Comparison of ENCODE assay signal across 10 cellular contexts in the genomic region with DNA sequence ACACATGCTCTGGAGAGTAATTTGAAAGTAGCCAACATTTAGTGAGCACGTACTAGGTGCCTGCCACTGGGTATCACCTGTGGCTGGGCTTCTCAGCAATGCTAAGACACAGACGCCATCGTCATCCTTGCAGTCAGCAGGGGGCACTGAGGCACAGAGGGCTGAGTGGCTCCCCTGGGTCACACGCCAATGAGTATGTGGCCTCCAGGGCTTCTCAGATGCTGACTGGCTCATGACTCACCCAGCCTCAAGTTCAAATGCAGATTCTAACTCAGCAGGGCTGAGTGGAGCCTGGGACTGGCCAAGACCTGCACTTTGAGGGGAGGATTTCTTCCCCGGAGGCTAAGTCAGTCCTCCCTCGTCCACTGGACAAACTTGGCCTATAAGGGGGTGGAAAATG.
DNase-seq lines count a peak whose midpoint lies in the region; ATAC-seq, FAIRE-seq and TF ChIP-seq lines count a peak whose summit lies in the region.
"Had no signal": no experiment of that assay in that cellular context is flagged by ENCODE, and none has a peak within 500 bp of the region (broad histone marks: within the 10 kb centered on the region; RNA-seq: fewer than 3 reads in every experiment).

No MANE protein-coding gene starts in this region.

- H2AFZ ChIP-seq in GM23338: no peak overlapping the region
- no peak overlapping the region for H2AFZ ChIP-seq in H1 (ENCODE audit: low read length)

- no peaks in the 10 kb centered on the region for H3K36me3 ChIP-seq in GM23338 (ENCODE audit: insufficient read depth)
- no peaks in the 10 kb centered on the region for H3K36me3 ChIP-seq in RWPE2 (ENCODE audit: low read depth)
- no peaks in the 10 kb centered on the region for H3K36me3 ChIP-seq in H1 (ENCODE audit: control insufficient read depth in 2 of 4, insufficient read depth in 4 of 4, low read length in 3 of 4)
- no peaks in the 10 kb centered on the region for H3K36me3 ChIP-seq in gastroesophageal sphincter

- H2BK20ac ChIP-seq in H1 (ENCODE audit: low read length): no peak overlapping the region

- H3F3A ChIP-seq in GM23338 (replicated peaks; ENCODE audit: low read depth): no peaks in the 10 kb centered on the region

- no peaks in the 10 kb centered on the region for H3K79me1 ChIP-seq in H1 (ENCODE audit: low read depth, low read length)

- no peak overlapping the region for H3K4me3 ChIP-seq in GM23338
- H3K4me3 ChIP-seq in RWPE2 (ENCODE audit: severe bottlenecking): no peak overlapping the region
- H3K4me3 ChIP-seq in H1 (ENCODE audit: extremely low read depth in 1 of 4, insufficient read depth in 2 of 4, low read depth in 3 of 4, low read length in 4 of 4): no peak overlapping the region
- no peak overlapping the region for H3K4me3 ChIP-seq in gastroesophageal sphincter

- no peak overlapping the region for H4K5ac ChIP-seq in H1 (ENCODE audit: insufficient read length, low read depth, low read length)

- no peak overlapping the region for H2BK12ac ChIP-seq in H1 (ENCODE audit: low read depth, low read length)

- TF ChIP-seq POLR2A in H1 (IDR thresholded peaks at IDR 0.05; ENCODE audit: control extremely low read depth in 1 of 2, low read depth in 2 of 2, low read length in 2 of 2) (no peak), gastroesophageal sphincter (IDR thresholded peaks at IDR 0.05) (no peak)

- H3K4me3 Mint-ChIP-seq in GM23338: no peak overlapping the region
- H3K4me3 Mint-ChIP-seq: dendritic cell treated with granulocyte-macrophage colony-stimulating factor and Interleukin-4, amounts not matched to agents 40 ng/mL and 50 ng/mL, for 4 days had no signal

- H2BK5ac ChIP-seq in H1 (ENCODE audit: low read depth, low read length): no peak overlapping the region

- 59% methylated on average over 6 of the region's 6 CpGs; no CpG with 5 or more reads in 1 of the 2 experiments for WGBS in H1 (ENCODE audit: extremely low coverage in 1 of 2, insufficient coverage in 1 of 2, insufficient read length in 1 of 2, insufficient replicate concordance in 2 of 2, low coverage in 1 of 2, low lambda C conversion rate in 2 of 2, missing lambda C conversion rate in 1 of 2), 2 experiments
- WGBS in gastroesophageal sphincter (ENCODE audit: low coverage in 1 of 2), 2 donors: 60 to 90% methylated on average over 1 to 2 of the region's 6 CpGs

- no peak overlapping the region for H3K9ac ChIP-seq in H1 (replicated peaks in 1 of 4; ENCODE audit: extremely low read depth in 1 of 4, low read depth in 3 of 4, low read length in 3 of 4)

- no peak overlapping the region for H3K56ac ChIP-seq in H1 (replicated peaks; ENCODE audit: insufficient read length, low read depth, low read length)

- H4K8ac ChIP-seq in H1 (ENCODE audit: extremely low read depth, insufficient read depth, low read length): no peak overlapping the region

- H3K18ac ChIP-seq in H1 (ENCODE audit: extremely low read depth, low read length): no peak overlapping the region

- H3K27ac ChIP-seq in GM23338 (ENCODE audit: low read depth) (no peak overlapping the region), RWPE2 (ENCODE audit: poor library complexity, severe bottlenecking) (no peak overlapping the region), H1 (ENCODE audit: low read depth, low read length) (no peak overlapping the region), gastroesophageal sphincter (no peak overlapping the region)

- no peak overlapping the region for H3K14ac ChIP-seq in H1 (ENCODE audit: insufficient read length)

- DNase-seq in GM23338 (ENCODE audit: low spot score): peak; percentile 67
- DNase-seq in RWPE2 (ENCODE audit: low spot score): peak; percentile 83
- DNase-seq in H1 (ENCODE audit: low read depth in 1 of 2, low spot score in 2 of 2): peak in 1 of 2 experiments; percentile 80
- DNase-seq in stimulated activated CD4-positive, alpha-beta T cell treated with anti-CD3 and anti-CD28 coated beads, Interleukin-1b, Interleukin-23, amount 100 ng/mL, for 24 hours (ENCODE audit: low read depth in 4 of 4, low spot score in 1 of 4): peak in 3 of 4 experiments; percentile 15 to 48 (median 15)

- no peak overlapping the region for H3K4me2 ChIP-seq in GM23338
- H3K4me2 ChIP-seq in H1 (ENCODE audit: insufficient read depth in 1 of 2, low read depth in 2 of 2, low read length in 2 of 2): peak overlapping the region in 1 of 2 experiments; percentile 12; a peak in 1 of 4 replicates

- no peak for TF ChIP-seq RAD21 in H1 (IDR thresholded peaks at IDR 0.05 in 1 of 2, conservative IDR thresholded peaks at IDR 0.05 in 1 of 2; ENCODE audit: low read depth in 2 of 2, low read length in 2 of 2)

- CTCF ChIA-PET in H1 (lab: Charles Lee; ENCODE audit: partially characterized antibody): no interaction called here

- no peaks in the 10 kb centered on the region for H3K27me3 ChIP-seq in GM23338 (ENCODE audit: insufficient read depth)
- no peaks in the 10 kb centered on the region for H3K27me3 ChIP-seq in RWPE2 (ENCODE audit: insufficient read depth, poor library complexity, severe bottlenecking)
- peaks cover 0 to 3% (median 0%) of the 10 kb centered on the region in 4 experiments; a peak in 1 of 7 replicates for H3K27me3 ChIP-seq in H1 (replicated peaks in 1 of 4; ENCODE audit: control insufficient read depth in 3 of 4, extremely low read depth in 1 of 4, insufficient read depth in 3 of 4, low read length in 3 of 4)
- H3K27me3 ChIP-seq in gastroesophageal sphincter: peaks cover 88% of the 10 kb centered on the region

- H4K91ac ChIP-seq in H1 (replicated peaks; ENCODE audit: insufficient read length, low read length): no peak overlapping the region

- H2BK120ac ChIP-seq in H1 (replicated peaks; ENCODE audit: low read depth, low read length): no peak overlapping the region

- FAIRE-seq in H1 (lab: Jason Lieb, UNC): no peak

- no peaks in the 10 kb centered on the region for H4K20me1 ChIP-seq in GM23338 (replicated peaks; ENCODE audit: insufficient read depth)
- H4K20me1 ChIP-seq in H1 (replicated peaks in 1 of 2; ENCODE audit: control insufficient read depth in 1 of 2, insufficient read depth in 2 of 2, low read length in 2 of 2): no peaks in the 10 kb centered on the region

- H3K9me3 Mint-ChIP-seq in GM23338: no peaks in the 10 kb centered on the region; the same call in 2 of the 3 replicates
- H3K9me3 Mint-ChIP-seq: dendritic cell treated with granulocyte-macrophage colony-stimulating factor and Interleukin-4, amounts not matched to agents 40 ng/mL and 50 ng/mL, for 4 days had no signal

- peaks cover 49% of the 10 kb centered on the region for H3K4me1 ChIP-seq in GM23338 (ENCODE audit: insufficient read depth)
- peaks cover 6% of the 10 kb centered on the region for H3K4me1 ChIP-seq in RWPE2 (ENCODE audit: insufficient read depth, poor library complexity, severe bottlenecking)
- H3K4me1 ChIP-seq in H1 (replicated peaks in 1 of 4; ENCODE audit: control insufficient read depth in 3 of 4, insufficient read depth in 4 of 4, low read length in 3 of 4): peaks cover 14 to 30% (median 18%) of the 10 kb centered on the region in 4 experiments
- H3K4me1 ChIP-seq in gastroesophageal sphincter: no peaks in the 10 kb centered on the region

- no peaks in the 10 kb centered on the region for H3K79me2 ChIP-seq in GM23338 (replicated peaks; ENCODE audit: insufficient read depth)
- H3K79me2 ChIP-seq in H1 (ENCODE audit: control insufficient read depth in 1 of 2, insufficient read depth in 2 of 2, low read length in 2 of 2): no peaks in the 10 kb centered on the region

- peak overlapping the region; percentile 12; the same call in 1 of the 2 replicates for H3K27ac Mint-ChIP-seq in GM23338
- H3K27ac Mint-ChIP-seq: dendritic cell treated with granulocyte-macrophage colony-stimulating factor and Interleukin-4, amounts not matched to agents 40 ng/mL and 50 ng/mL, for 4 days; IgD-negative memory B cell had no signal

- H3K9me2 ChIP-seq in GM23338 (ENCODE audit: insufficient read depth): no peaks in the 10 kb centered on the region

- H3K27me3 Mint-ChIP-seq in GM23338 (ENCODE audit: insufficient read depth, low read depth, poor library complexity): peaks cover 10% of the 10 kb centered on the region

- H3K23me2 ChIP-seq in H1 (ENCODE audit: low read depth, low read length): no peaks in the 10 kb centered on the region

- TF ChIP-seq CTCF in GM23338 (conservative IDR thresholded peaks at IDR 0.05; ENCODE audit: low read depth in 2 of 2): peak in 1 of 2 experiments; percentile 54; a peak in 2 of 4 replicates
- TF ChIP-seq CTCF in RWPE2 (IDR thresholded peaks at IDR 0.05; ENCODE audit: poor library complexity, severe bottlenecking): peak; percentile 51
- no peak for TF ChIP-seq CTCF in H1 (IDR thresholded peaks at IDR 0.05; ENCODE audit: control extremely low read depth in 1 of 3, insufficient read depth in 1 of 3, low read depth in 1 of 3, low read length in 3 of 3)
- no peak for TF ChIP-seq CTCF in gastroesophageal sphincter (IDR thresholded peaks at IDR 0.05)

- H3K9me3 ChIP-seq in RWPE2 (ENCODE audit: severe bottlenecking): no peaks in the 10 kb centered on the region
- no peaks in the 10 kb centered on the region for H3K9me3 ChIP-seq in H1 (ENCODE audit: insufficient read depth in 2 of 2, low read depth in 1 of 2, low read length in 1 of 2)
- H3K9me3 ChIP-seq in gastroesophageal sphincter: no peaks in the 10 kb centered on the region

- no peak overlapping the region for H3K23ac ChIP-seq in H1 (ENCODE audit: insufficient read length)

- POLR2A ChIA-PET in H1 (lab: Charles Lee; ENCODE audit: partially characterized antibody): interaction anchor here (1.2 to 1.4 kb wide), 2 partner anchors 10 to 158 kb away, joined by 3 to 4 read pairs; no protein-coding TSS in a partner anchor

- no peak overlapping the region for H3K4ac ChIP-seq in H1 (replicated peaks; ENCODE audit: insufficient read length, low read depth, low read length)

- no peak overlapping the region for H2BK15ac ChIP-seq in H1 (ENCODE audit: low read length)

- H3K4me1 Mint-ChIP-seq in GM23338: peaks cover 44% of the 10 kb centered on the region

- no peaks in the 10 kb centered on the region for H3K36me3 Mint-ChIP-seq in GM23338 (ENCODE audit: low read depth)

- TF ChIP-seq EP300 in H1 (IDR thresholded peaks at IDR 0.05; ENCODE audit: borderline replicate concordance in 1 of 2, low read depth in 2 of 2, low read length in 2 of 2) (no peak), gastroesophageal sphincter (IDR thresholded peaks at IDR 0.05) (no peak)

- ATAC-seq in GM23338 (peak; percentile 79), RWPE2 (ENCODE audit: low read depth) (peak; percentile 95), GM19397 (IDR thresholded peaks at IDR 0.05; ENCODE audit: unreplicated experiment) (no peak), GM21381 (IDR thresholded peaks at IDR 0.05; ENCODE audit: unreplicated experiment) (no peak), gastroesophageal sphincter (no peak), HG02571 (IDR thresholded peaks at IDR 0.05; ENCODE audit: unreplicated experiment) (no peak)

- H2AK5ac ChIP-seq in H1 (ENCODE audit: low read depth, low read length): no peak overlapping the region

TF ChIP-seq in GM23338, 12 proteins besides CTCF, POLR2A, EP300 and RAD21 (continues in another document):
- TF ChIP-seq JUNB (IDR thresholded peaks at IDR 0.05; ENCODE audit: unreplicated experiment) (no peak), ZNF114 (CRISPR knock-in tag; IDR thresholded peaks at IDR 0.05) (no peak)

TF ChIP-seq in H1, 55 proteins besides CTCF, POLR2A, EP300 and RAD21 (continues in another document):
- TF ChIP-seq SP2 (IDR thresholded peaks at IDR 0.05; ENCODE audit: low read length): no peak
- TF ChIP-seq CREB1 (IDR thresholded peaks at IDR 0.05): no peak
- peak; percentile 6; the same call in 1 of the 2 replicates for TF ChIP-seq MAFK (IDR thresholded peaks at IDR 0.05; ENCODE audit: low read depth, low read length)

Comparison
In these comparisons a context has a peak if more than half of its experiments do, and no peak if none do; other contexts are left out.
1. ATAC-seq: peak in GM23338 (single experiment) and RWPE2 (single experiment); none in GM19397 (single experiment), GM21381 (single experiment), gastroesophageal sphincter (single experiment) and HG02571 (single experiment).